ENCODE assay signal across 10 cellular contexts in the genomic region with DNA sequence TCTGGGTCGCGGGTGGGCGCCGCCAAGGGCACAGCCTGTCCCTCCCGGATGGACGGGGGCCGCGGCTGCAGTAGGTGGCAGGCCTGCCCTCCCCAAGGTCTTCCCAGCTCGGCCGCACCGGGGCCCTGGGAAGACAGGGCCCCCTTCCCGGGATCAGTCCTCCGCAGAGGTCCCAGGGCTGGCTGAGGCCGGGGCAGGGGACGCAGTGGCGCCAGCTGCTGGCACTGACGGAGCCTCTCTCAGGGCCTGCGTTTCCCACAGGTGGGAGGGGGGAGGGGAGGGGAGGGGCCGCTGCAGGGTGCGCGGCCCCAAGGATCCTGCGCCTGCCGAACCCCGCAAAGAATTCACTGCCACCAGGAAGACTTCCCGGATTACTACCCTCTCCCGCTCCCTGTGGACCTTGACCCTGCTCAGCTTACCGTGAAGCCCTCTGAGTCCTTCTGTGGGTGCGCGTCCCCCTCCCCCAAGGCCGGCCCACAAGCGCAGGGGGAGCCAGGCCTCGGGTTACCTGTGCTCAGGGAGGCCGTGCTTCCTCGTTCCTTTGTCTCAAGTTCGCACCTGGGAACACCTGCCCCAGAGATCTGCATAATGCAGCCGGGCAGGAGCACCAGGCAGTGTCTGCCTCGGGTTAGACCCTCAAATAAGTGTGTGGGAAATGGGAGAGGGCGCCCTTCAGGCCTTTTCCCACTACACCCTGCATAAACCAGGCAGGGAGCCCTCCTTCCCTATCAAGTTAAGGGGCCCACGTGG. TPM values are rescaled to one million over a fixed set of nuclear protein-coding genes. Genes with fewer than 3 reads are reported as not detected.
DNase-seq lines count a peak whose midpoint lies in the region; ATAC-seq, FAIRE-seq and TF ChIP-seq lines count a peak whose summit lies in the region.
"Had no signal": no experiment of that assay in that cellular context is flagged by ENCODE, and none has a peak within 500 bp of the region (broad histone marks: within the 10 kb centered on the region; RNA-seq: fewer than 3 reads in every experiment).

No MANE protein-coding gene starts in this region.

- no peak overlapping the region for H3K27ac ChIP-seq in ectodermal cell (ENCODE audit: insufficient read depth, low read depth, low read length, poor library complexity, severe bottlenecking)
- peak overlapping the region; percentile 62 for H3K27ac ChIP-seq in lower lobe of right lung

- no peak for FAIRE-seq in GM19239 (lab: Jason Lieb, UNC)

- peak overlapping the region; percentile 32 to 56 for H3K4me3 Mint-ChIP-seq in stimulated activated naive CD8-positive, alpha-beta T cell treated with anti-CD3 and anti-CD28 coated beads, Interleukin-15, amount 100 ng/mL, for 72 hours
- H3K4me3 Mint-ChIP-seq: activated T-helper 1 cell treated with anti-CD3 and anti-CD28 coated beads, Interleukin-12 subunit alpha, Interleukin-12 subunit beta, Interleukin-2, Interleukin-4 antibody, amounts not matched to agents 30 ng/mL and 10 ng/mL and 1 ng/mL, durations not matched to agents 14 hours and 24 hours and 36 hours; T-helper 17 cell had no signal

- no peaks in the 10 kb centered on the region for H3K9me3 Mint-ChIP-seq in stimulated activated naive CD8-positive, alpha-beta T cell treated with anti-CD3 and anti-CD28 coated beads, Interleukin-15, amount 100 ng/mL, for 72 hours
- H3K9me3 Mint-ChIP-seq: activated T-helper 1 cell treated with anti-CD3 and anti-CD28 coated beads, Interleukin-12 subunit alpha, Interleukin-12 subunit beta, Interleukin-2, Interleukin-4 antibody, amounts not matched to agents 30 ng/mL and 10 ng/mL and 1 ng/mL, durations not matched to agents 14 hours and 24 hours and 36 hours had no signal

- H3K27me3 Mint-ChIP-seq in stimulated activated naive CD8-positive, alpha-beta T cell treated with anti-CD3 and anti-CD28 coated beads, Interleukin-15, amount 100 ng/mL, for 72 hours = peaks cover 43% of the 10 kb centered on the region

- intact Hi-C loops in lower lobe of right lung (cut with DNase I) = no loop called here

- H3K27ac Mint-ChIP-seq in stimulated activated naive CD8-positive, alpha-beta T cell treated with anti-CD3 and anti-CD28 coated beads, Interleukin-15, amount 100 ng/mL, for 72 hours = no peak overlapping the region
- H3K27ac Mint-ChIP-seq: activated T-helper 1 cell treated with anti-CD3 and anti-CD28 coated beads, Interleukin-12 subunit alpha, Interleukin-12 subunit beta, Interleukin-2, Interleukin-4 antibody, amounts not matched to agents 30 ng/mL and 10 ng/mL and 1 ng/mL, durations not matched to agents 14 hours and 24 hours and 36 hours had no signal

- no peak for DNase-seq in stimulated activated naive CD8-positive, alpha-beta T cell treated with anti-CD3 and anti-CD28 coated beads, Interleukin-15, amount 100 ng/mL, for 72 hours
- DNase-seq in stimulated activated naive CD8-positive, alpha-beta T cell treated with anti-CD3 and anti-CD28 coated beads, Interleukin-15, Interleukin-2, amounts not matched to agents 100 U/mL and 50 U/mL, for 24 hours = no peak
- DNase-seq in lower lobe of right lung = peak; percentile 77
- no peak for DNase-seq in GM19239 (ENCODE audit: insufficient read length, low spot score)
- no peak for DNase-seq in NCI-H1092 treated with DMSO at 0.1 percent for 48 hours (lab: John Stamatoyannopoulos, UW)
- no peak for DNase-seq in NCI-H1694 (lab: John Stamatoyannopoulos, UW)
- no peak for DNase-seq in T-helper 1 cell
- DNase-seq: T-helper 17 cell had no signal

- H3K36me3 ChIP-seq in ectodermal cell (ENCODE audit: control insufficient read depth, insufficient read depth, low read length) (no peaks in the 10 kb centered on the region), lower lobe of right lung (no peaks in the 10 kb centered on the region)

- peaks cover 32% of the 10 kb centered on the region for H3K4me1 Mint-ChIP-seq in stimulated activated naive CD8-positive, alpha-beta T cell treated with anti-CD3 and anti-CD28 coated beads, Interleukin-15, amount 100 ng/mL, for 72 hours

- 10 to 14% methylated on average over 39 of the region's 39 CpGs for WGBS in ectodermal cell, 2 experiments

- H3K9me3 ChIP-seq in ectodermal cell (ENCODE audit: control insufficient read depth, low read length) (no peaks in the 10 kb centered on the region), lower lobe of right lung (no peaks in the 10 kb centered on the region)

- H3K4me1 ChIP-seq in ectodermal cell (ENCODE audit: control insufficient read depth, insufficient read depth, low read length) = peaks cover 16% of the 10 kb centered on the region
- peaks cover 15% of the 10 kb centered on the region for H3K4me1 ChIP-seq in lower lobe of right lung

- peaks cover 26% of the 10 kb centered on the region for H3K27me3 ChIP-seq in ectodermal cell (ENCODE audit: control insufficient read depth, insufficient read depth, low read length, poor library complexity, severe bottlenecking)
- peaks cover 7% of the 10 kb centered on the region for H3K27me3 ChIP-seq in lower lobe of right lung (ENCODE audit: low read depth)

- TF ChIP-seq CTCF in lower lobe of right lung (IDR thresholded peaks at IDR 0.05) = peak; percentile 17

- H3K4me3 ChIP-seq in ectodermal cell (ENCODE audit: insufficient read depth, low read depth, low read length) (peak overlapping the region; percentile 23), lower lobe of right lung (peak overlapping the region; percentile 48)

- ATAC-seq in stimulated activated naive CD8-positive, alpha-beta T cell treated with anti-CD3 and anti-CD28 coated beads, Interleukin-15, amount 100 ng/mL, for 72 hours = peak; percentile 31
- no peak for ATAC-seq in stimulated activated naive CD8-positive, alpha-beta T cell treated with anti-CD3 and anti-CD28 coated beads, Interleukin-15, Interleukin-2, amounts not matched to agents 100 U/mL and 50 U/mL, for 24 hours
- ATAC-seq in lower lobe of right lung = peak; percentile 82 to 83
- ATAC-seq: T-helper 17 cell had no signal

RNA-seq across cellular contexts. Expression of gene LZTS3, which starts 5.1 kb away (rescaled TPM):
- 7.6 TPM for polyA plus RNA-seq in ectodermal cell (2013, experiment 1 of 4)
- polyA plus RNA-seq in ectodermal cell (2013, experiment 2 of 4) = 6.6 TPM
- 5.8 TPM for polyA plus RNA-seq in ectodermal cell (2013, experiment 3 of 4)
- polyA plus RNA-seq in ectodermal cell (2013, experiment 4 of 4) = 6.4 TPM
- 18.5 TPM for total RNA-seq in lower lobe of right lung

RNA-seq across cellular contexts. Expression of gene FASTKD5, which starts 8.6 kb away (rescaled TPM):
- polyA plus RNA-seq in ectodermal cell (2013, experiment 1 of 4) = 15.1 TPM
- polyA plus RNA-seq in ectodermal cell (2013, experiment 2 of 4) = 19.2 TPM
- polyA plus RNA-seq in ectodermal cell (2013, experiment 3 of 4) = 13.2 TPM
- polyA plus RNA-seq in ectodermal cell (2013, experiment 4 of 4) = 15.0 TPM
- total RNA-seq in lower lobe of right lung = 16.4 TPM

RNA-seq across cellular contexts. Expression of gene UBOX5, which starts 8.6 kb away (rescaled TPM):
- polyA plus RNA-seq in ectodermal cell (2013, experiment 1 of 4) = 7.7 TPM
- polyA plus RNA-seq in ectodermal cell (2013, experiment 2 of 4) = 7.5 TPM
- polyA plus RNA-seq in ectodermal cell (2013, experiment 3 of 4) = 6.4 TPM
- polyA plus RNA-seq in ectodermal cell (2013, experiment 4 of 4) = 6.5 TPM
- total RNA-seq in lower lobe of right lung = 5.8 TPM

RNA-seq across cellular contexts. Expression of gene DDRGK1, which starts 36.2 kb away (rescaled TPM):
- 40.0 TPM for polyA plus RNA-seq in ectodermal cell (2013, experiment 1 of 4)
- 38.1 TPM for polyA plus RNA-seq in ectodermal cell (2013, experiment 2 of 4)
- 33.0 TPM for polyA plus RNA-seq in ectodermal cell (2013, experiment 3 of 4)
- polyA plus RNA-seq in ectodermal cell (2013, experiment 4 of 4) = 40.0 TPM
- total RNA-seq in lower lobe of right lung = 89.8 TPM

RNA-seq across cellular contexts. Expression of gene ITPA, which starts 41.0 kb away (rescaled TPM):
- polyA plus RNA-seq in ectodermal cell (2013, experiment 1 of 4) = 48.1 TPM
- polyA plus RNA-seq in ectodermal cell (2013, experiment 2 of 4) = 52.1 TPM
- 33.4 TPM for polyA plus RNA-seq in ectodermal cell (2013, experiment 3 of 4)
- polyA plus RNA-seq in ectodermal cell (2013, experiment 4 of 4) = 38.4 TPM
- 40.9 TPM for total RNA-seq in lower lobe of right lung
